ENCODE assay signal across 30 cellular contexts in genomic region chr18:46787674-46788073, GRCh38. TPM values are rescaled to one million over a fixed set of nuclear protein-coding genes. Genes with fewer than 3 reads are reported as not detected.
"Had no signal": no experiment of that assay in that cellular context is flagged by ENCODE, and none has a peak within 500 bp of the region (broad histone marks: within the 10 kb centered on the region; RNA-seq: fewer than 3 reads in every experiment).

No MANE protein-coding gene starts in this region.

- FAIRE-seq: endometrium, endothelial cell of umbilical vein, frontal cortex had no signal

- H3K4me1 ChIP-seq: colonic mucosa, esophagus muscularis mucosa, foreskin keratinocyte, gastrocnemius medialis, gastroesophageal sphincter, heart left ventricle, heart right ventricle had no signal

- H3K27me3 ChIP-seq: colonic mucosa, dorsolateral prefrontal cortex, esophagus muscularis mucosa, foreskin keratinocyte, gastrocnemius medialis, gastroesophageal sphincter, heart left ventricle, heart right ventricle, hepatocyte had no signal

- H3K27ac ChIP-seq: colonic mucosa, coronary artery, dorsolateral prefrontal cortex, epithelial cell of prostate, esophagus muscularis mucosa, foreskin keratinocyte, gastrocnemius medialis, gastroesophageal sphincter, heart left ventricle, heart right ventricle, hepatocyte had no signal

- DNase-seq: colonic mucosa; cortex of kidney; dermis blood vessel endothelial cell; dorsolateral prefrontal cortex; effector CD4-positive, alpha-beta T cell; effector CD8-positive, alpha-beta T cell; effector memory CD4-positive, alpha-beta T cell; effector memory CD8-positive, alpha-beta T cell; endodermal cell; erythroblast; foreskin fibroblast; foreskin keratinocyte; foreskin melanocyte; gastrocnemius medialis; glutamatergic neuron; head of caudate nucleus; heart left ventricle; heart right ventricle; hippocampal formation had no signal

- H3K9me3 ChIP-seq: colonic mucosa, gastrocnemius medialis had no signal

- H3K79me2 ChIP-seq: hepatocyte had no signal

- H3K4me3 ChIP-seq: colonic mucosa, coronary artery, dorsolateral prefrontal cortex, esophagus muscularis mucosa, gastrocnemius medialis, gastroesophageal sphincter, heart left ventricle, heart right ventricle, hepatocyte had no signal

- H2AFZ ChIP-seq: hepatocyte had no signal

- H3K4me2 ChIP-seq: hepatocyte had no signal

- ATAC-seq: effector memory CD8-positive, alpha-beta T cell; esophagus mucosa; foreskin keratinocyte; gastrocnemius medialis; gastroesophageal sphincter; heart left ventricle; heart right ventricle had no signal

- H3K36me3 ChIP-seq: colonic mucosa, esophagus muscularis mucosa, gastrocnemius medialis, gastroesophageal sphincter, heart right ventricle had no signal

RNA-seq across cellular contexts. Expression of gene ST8SIA5, which starts 30.8 kb away (rescaled TPM):
- total RNA-seq: dermis blood vessel endothelial cell, epithelial cell of proximal tubule, esophagus mucosa, fibroblast of villous mesenchyme, foreskin keratinocyte, hepatocyte had no signal
- polyA plus RNA-seq: foreskin keratinocyte had no signal
